ENCODE assay signal across 28 cellular contexts in genomic region chr14:73437206-73437605, GRCh38.
"Had no signal": no experiment of that assay in that cellular context is flagged by ENCODE, and none has a peak within 500 bp of the region (broad histone marks: within the 10 kb centered on the region; RNA-seq: fewer than 3 reads in every experiment).

No MANE protein-coding gene starts in this region.

- H3K36me3 Mint-ChIP-seq: natural killer cell had no signal

- ATAC-seq: naive thymus-derived CD4-positive, alpha-beta T cell; natural killer cell; psoas muscle; right cardiac atrium; right lobe of liver; stimulated activated memory B cell treated with anti-CD40 and anti-IgM and Interleukin-4, amounts not matched to agents 10 μg/mL and 1 μg/mL and 100 μg/mL, for 72 hours; stimulated activated naive CD8-positive, alpha-beta T cell treated with anti-CD3 and anti-CD28 coated beads, Interleukin-15, amount 100 ng/mL, for 72 hours; stimulated activated naive CD8-positive, alpha-beta T cell treated with anti-CD3 and anti-CD28 coated beads, Interleukin-15, Interleukin-2, amounts not matched to agents 100 U/mL and 50 U/mL, for 24 hours; upper lobe of right lung had no signal

- H3K4me1 Mint-ChIP-seq: nephron progenitor cell, neural crest cell had no signal

- DNase-seq: naive thymus-derived CD4-positive, alpha-beta T cell; natural killer cell; nephron progenitor cell; nucleus accumbens; ovary; posterior cingulate gyrus; psoas muscle; right cardiac atrium; right lobe of liver; sigmoid colon; small intestine; stimulated activated CD4-positive, alpha-beta T cell treated with anti-CD3 and anti-CD28 coated beads, Interleukin-15, amount 100 ng/mL, for 24 hours; stimulated activated CD4-positive, alpha-beta T cell treated with anti-CD3 and anti-CD28 coated beads, Interleukin-2, amount 100 ng/mL, for 24 hours; stimulated activated CD4-positive, alpha-beta T cell treated with anti-CD3 and anti-CD28 coated beads, Interleukin-2, amount 100 ng/mL, for 48 hours; stimulated activated CD4-positive, alpha-beta T cell treated with anti-CD3 and anti-CD28 coated beads, Interleukin-4, amount 100 ng/mL, for 24 hours; stimulated activated naive CD4-positive, alpha-beta T cell; stimulated activated naive CD8-positive, alpha-beta T cell treated with anti-CD3 and anti-CD28 coated beads, Interleukin-15, amount 100 ng/mL, for 72 hours; stimulated activated naive CD8-positive, alpha-beta T cell treated with anti-CD3 and anti-CD28 coated beads, Interleukin-15, Interleukin-2, amounts not matched to agents 100 U/mL and 50 U/mL, for 24 hours; substantia nigra; testis; tibial artery; transverse colon; uterus had no signal

- H3K4me3 Mint-ChIP-seq: naive thymus-derived CD4-positive, alpha-beta T cell; natural killer cell; nephron progenitor cell; neural crest cell; stimulated activated memory B cell treated with anti-CD40 and anti-IgM and Interleukin-4, amounts not matched to agents 10 μg/mL and 1 μg/mL and 100 μg/mL, for 72 hours; stimulated activated naive CD8-positive, alpha-beta T cell treated with anti-CD3 and anti-CD28 coated beads, Interleukin-15, amount 100 ng/mL, for 72 hours; type B pancreatic cell had no signal

- FAIRE-seq: small intestine had no signal

- H3K27ac Mint-ChIP-seq: naive thymus-derived CD4-positive, alpha-beta T cell; natural killer cell; nephron progenitor cell; progenitor cell of endocrine pancreas; stimulated activated memory B cell treated with anti-CD40 and anti-IgM and Interleukin-4, amounts not matched to agents 10 μg/mL and 1 μg/mL and 100 μg/mL, for 72 hours; stimulated activated naive CD8-positive, alpha-beta T cell treated with anti-CD3 and anti-CD28 coated beads, Interleukin-15, amount 100 ng/mL, for 72 hours; type B pancreatic cell had no signal

- H3K9me3 Mint-ChIP-seq: naive thymus-derived CD4-positive, alpha-beta T cell; natural killer cell; nephron progenitor cell; neural crest cell; stimulated activated memory B cell treated with anti-CD40 and anti-IgM and Interleukin-4, amounts not matched to agents 10 μg/mL and 1 μg/mL and 100 μg/mL, for 72 hours; stimulated activated naive CD8-positive, alpha-beta T cell treated with anti-CD3 and anti-CD28 coated beads, Interleukin-15, amount 100 ng/mL, for 72 hours; type B pancreatic cell had no signal

- H3K27me3 Mint-ChIP-seq: naive thymus-derived CD4-positive, alpha-beta T cell; progenitor cell of endocrine pancreas; stimulated activated memory B cell treated with anti-CD40 and anti-IgM and Interleukin-4, amounts not matched to agents 10 μg/mL and 1 μg/mL and 100 μg/mL, for 72 hours; stimulated activated naive CD8-positive, alpha-beta T cell treated with anti-CD3 and anti-CD28 coated beads, Interleukin-15, amount 100 ng/mL, for 72 hours; type B pancreatic cell had no signal
